In genomic region chr4:120025516-120025915, GRCh38 we compare ENCODE assay signal across 28 cellular contexts.
"Had no signal": no experiment of that assay in that cellular context is flagged by ENCODE, and none has a peak within 500 bp of the region (broad histone marks: within the 10 kb centered on the region; RNA-seq: fewer than 3 reads in every experiment).

No MANE protein-coding gene starts in this region.

- H3K4me3 Mint-ChIP-seq: immature natural killer cell; mesothelial cell of epicardium; naive B cell; natural killer cell; nephron progenitor cell; neural progenitor cell; stimulated activated naive B cell treated with anti-CD40 and anti-IgM and Interleukin-4, amounts not matched to agents 10 μg/mL and 1 μg/mL and 100 μg/mL, for 72 hours had no signal

- H3K9me3 Mint-ChIP-seq: immature natural killer cell; mesothelial cell of epicardium; natural killer cell; nephron progenitor cell; neural progenitor cell; stimulated activated naive B cell treated with anti-CD40 and anti-IgM and Interleukin-4, amounts not matched to agents 10 μg/mL and 1 μg/mL and 100 μg/mL, for 72 hours had no signal

- H3K27me3 ChIP-seq: neural progenitor cell, neutrophil, testis, thyroid gland, transverse colon, upper lobe of left lung, vagina had no signal

- H3K9ac ChIP-seq: neural progenitor cell, parathyroid adenoma had no signal

- H3K27ac ChIP-seq: left ventricle myocardium inferior, neural progenitor cell, neutrophil, parathyroid adenoma, skin epidermis, stomach, testis, thyroid gland, transverse colon, upper lobe of left lung, vagina had no signal

- DNase-seq: immature natural killer cell; islet precursor cell; left ventricle myocardium inferior; mesendoderm; naive B cell; natural killer cell; nephron progenitor cell; occipital lobe; right cardiac atrium; stimulated activated CD4-positive, alpha-beta T cell treated with anti-CD3 and anti-CD28 coated beads, Interleukin-12 subunit alpha, Interleukin-12 subunit beta, amount 100 ng/mL, for 4 hours; stimulated activated CD4-positive, alpha-beta T cell treated with anti-CD3 and anti-CD28 coated beads, Interleukin-15, amount 100 ng/mL, for 24 hours; stimulated activated CD4-positive, alpha-beta T cell treated with anti-CD3 and anti-CD28 coated beads, Interleukin-2, amount 100 ng/mL, for 24 hours; stimulated activated CD4-positive, alpha-beta T cell treated with anti-CD3 and anti-CD28 coated beads, Interleukin-4, amount 100 ng/mL, for 1 hour; stimulated activated naive B cell treated with anti-CD40 and anti-IgM and Interleukin-4, amounts not matched to agents 10 μg/mL and 1 μg/mL and 100 μg/mL, for 72 hours; stimulated activated naive CD8-positive, alpha-beta T cell treated with anti-CD3 and anti-CD28 coated beads, Interleukin-15, Interleukin-2, amounts not matched to agents 100 U/mL and 50 U/mL, for 24 hours; stomach; testis; thyroid gland; transverse colon; upper lobe of left lung had no signal

- H2AFZ ChIP-seq: neural progenitor cell, parathyroid adenoma had no signal

- H3K4me3 ChIP-seq: left ventricle myocardium inferior, lung, neural progenitor cell, skin epidermis, stomach, testis, thyroid gland, transverse colon, upper lobe of left lung, vagina had no signal

- H3K4me2 ChIP-seq: neural progenitor cell had no signal

- H3K36me3 Mint-ChIP-seq: immature natural killer cell; mesothelial cell of epicardium; naive B cell; natural killer cell; neural progenitor cell; stimulated activated naive B cell treated with anti-CD40 and anti-IgM and Interleukin-4, amounts not matched to agents 10 μg/mL and 1 μg/mL and 100 μg/mL, for 72 hours had no signal

- H3K4me1 ChIP-seq: left ventricle myocardium inferior, neural progenitor cell, parathyroid adenoma, stomach, testis, thyroid gland, transverse colon, upper lobe of left lung, vagina had no signal

- H3K9me3 ChIP-seq: left ventricle myocardium inferior, neutrophil, stomach, testis, thyroid gland, transverse colon, upper lobe of left lung, vagina had no signal

- H3K4me1 Mint-ChIP-seq: immature natural killer cell; naive B cell; natural killer cell; nephron progenitor cell; neural progenitor cell; stimulated activated naive B cell treated with anti-CD40 and anti-IgM and Interleukin-4, amounts not matched to agents 10 μg/mL and 1 μg/mL and 100 μg/mL, for 72 hours had no signal

- H3K36me3 ChIP-seq: left ventricle myocardium inferior, neural progenitor cell, neutrophil, stomach, thyroid gland, transverse colon, upper lobe of left lung, vagina had no signal

- ATAC-seq: natural killer cell; right cardiac atrium; sciatic nerve; stimulated activated naive B cell treated with anti-CD40 and anti-IgM and Interleukin-4, amounts not matched to agents 10 μg/mL and 1 μg/mL and 100 μg/mL, for 72 hours; stimulated activated naive CD8-positive, alpha-beta T cell treated with anti-CD3 and anti-CD28 coated beads, Interleukin-15, Interleukin-2, amounts not matched to agents 100 U/mL and 50 U/mL, for 24 hours had no signal

- H3K27ac Mint-ChIP-seq: immature natural killer cell; mesothelial cell of epicardium; naive B cell; natural killer cell; nephron progenitor cell; neural progenitor cell; stimulated activated naive B cell treated with anti-CD40 and anti-IgM and Interleukin-4, amounts not matched to agents 10 μg/mL and 1 μg/mL and 100 μg/mL, for 72 hours had no signal
